Comparison of ENCODE assay signal across 22 cellular contexts in the genomic region with DNA sequence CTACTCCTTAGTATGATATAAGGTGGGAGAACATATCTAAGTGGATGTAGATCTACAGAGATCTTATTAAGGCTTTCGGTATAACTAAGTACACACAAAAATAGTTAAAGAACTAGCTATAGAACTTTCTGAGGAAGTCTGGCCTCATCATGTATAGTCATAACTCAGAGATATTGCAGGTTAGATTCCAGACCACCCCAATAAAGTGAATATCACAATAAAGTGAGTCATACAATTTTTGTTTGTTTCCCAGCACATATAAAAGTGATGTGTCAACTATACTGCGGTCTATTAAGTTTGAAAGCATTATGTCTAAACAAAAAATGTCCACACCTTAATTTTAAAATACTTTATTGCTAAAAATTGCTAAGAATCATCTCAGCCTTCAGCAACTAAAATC.
"Had no signal": no experiment of that assay in that cellular context is flagged by ENCODE, and none has a peak within 500 bp of the region (broad histone marks: within the 10 kb centered on the region; RNA-seq: fewer than 3 reads in every experiment).

No MANE protein-coding gene starts in this region.

- H3K27ac ChIP-seq: left ventricle myocardium inferior, tibial artery, VCaP had no signal

- DNase-seq: activated CD4-positive, alpha-beta memory T cell treated with anti-CD3 and anti-CD28 coated beads, Interleukin-2, amount 10 ng/mL, durations not matched to agents 7 days and 5 days; activated CD4-positive, alpha-beta T cell treated with anti-CD3 and anti-CD28 coated beads, Interleukin-2, amount 10 ng/mL, durations not matched to agents 24 days and 14 days; activated effector memory CD4-positive, alpha-beta T cell treated with anti-CD3 and anti-CD28 coated beads, Interleukin-2, amount 50 U/mL, for 16 hours; activated naive CD4-positive, alpha-beta T cell treated with anti-CD3 and anti-CD28 coated beads, Interleukin-2, amount 50 U/mL, for 16 hours; activated naive CD8-positive, alpha-beta T cell treated with anti-CD3 and anti-CD28 coated beads, Interleukin-2, amount 50 U/mL, for 24 hours; activated T-cell treated with anti-CD3 and anti-CD28 coated beads for 4 hours; aorta; central memory CD4-positive, alpha-beta T cell; foreskin melanocyte; hippocampal formation; left ventricle myocardium inferior; midbrain; natural killer cell; small intestine; stimulated activated CD4-positive, alpha-beta T cell treated with anti-CD3 and anti-CD28 coated beads, Interleukin-2, amount 100 ng/mL, for 24 hours; stimulated activated naive CD8-positive, alpha-beta T cell treated with anti-CD3 and anti-CD28 coated beads, Interleukin-15, amount 100 ng/mL, for 72 hours; tibial artery had no signal

- H3K27me3 ChIP-seq: tibial artery had no signal

- H3K4me3 ChIP-seq: left ventricle myocardium inferior, tibial artery had no signal

- ATAC-seq: activated CD4-positive, CD25-positive, alpha-beta regulatory T cell treated with anti-CD3 and anti-CD28 coated beads, Interleukin-2, amount 50 U/mL, for 24 hours; activated naive CD8-positive, alpha-beta T cell treated with anti-CD3 and anti-CD28 coated beads, Interleukin-2, amount 50 U/mL, for 24 hours; natural killer cell; sciatic nerve; stimulated activated effector memory CD8-positive, alpha-beta T cell treated with anti-CD3 and anti-CD28 coated beads, Interleukin-12 subunit alpha, Interleukin-12 subunit beta, amount 100 ng/mL, for 72 hours; stimulated activated naive CD8-positive, alpha-beta T cell treated with anti-CD3 and anti-CD28 coated beads, Interleukin-15, amount 100 ng/mL, for 72 hours had no signal

- FAIRE-seq: colon, small intestine had no signal

- H3K4me1 ChIP-seq: left ventricle myocardium inferior, tibial artery had no signal

- H3K36me3 ChIP-seq: left ventricle myocardium inferior, tibial artery had no signal

- H3K9me3 ChIP-seq: left ventricle myocardium inferior, tibial artery had no signal
